ENCODE assay signal across 8 cellular contexts in the genomic region with DNA sequence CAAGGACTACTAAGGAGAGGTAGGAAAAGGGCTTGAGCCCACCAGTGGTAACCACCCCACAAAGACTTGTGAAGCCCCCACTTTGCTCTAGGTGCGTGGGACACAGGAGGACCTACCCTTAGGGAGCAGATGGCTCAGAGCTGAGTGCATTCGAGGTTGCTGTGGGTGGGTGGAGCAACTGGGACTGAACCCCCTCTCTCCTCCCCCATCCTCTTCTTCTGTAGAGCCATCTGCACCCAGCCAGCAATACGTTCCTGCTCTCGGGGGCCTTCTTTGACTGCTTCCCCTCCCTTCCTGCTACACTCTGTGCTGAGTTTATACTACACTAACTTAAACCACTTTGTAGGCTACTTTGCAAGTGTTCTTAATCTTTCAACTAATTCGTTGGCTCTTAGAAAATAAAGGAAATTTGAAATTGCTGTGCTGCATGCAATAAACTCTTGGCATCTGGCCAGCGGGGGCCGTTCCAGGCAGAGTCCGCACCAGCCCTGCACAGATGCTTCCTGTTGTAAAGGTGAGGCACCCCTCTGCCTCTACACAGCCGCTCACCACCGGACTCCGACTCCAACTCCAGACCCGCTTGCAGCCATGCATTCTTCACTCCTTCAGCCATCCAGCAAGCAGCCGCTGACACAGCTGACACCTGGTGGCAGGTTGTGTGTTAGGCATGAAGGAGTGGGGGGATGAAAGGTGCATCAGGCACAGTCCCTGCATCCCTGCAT. TPM values are rescaled to one million over a fixed set of nuclear protein-coding genes. Genes with fewer than 3 reads are reported as not detected.
DNase-seq lines count a peak whose midpoint lies in the region; ATAC-seq, FAIRE-seq and TF ChIP-seq lines count a peak whose summit lies in the region.

No MANE protein-coding gene starts in this region.

- H3K9me2 ChIP-seq in Karpas-422 (replicated peaks; ENCODE audit: insufficient read depth, low read length): no peaks in the 10 kb centered on the region

- no peak overlapping the region for H3K9ac ChIP-seq in Karpas-422 (ENCODE audit: low read length)

- H3K36me3 ChIP-seq in Karpas-422 (ENCODE audit: insufficient read depth, low read length) (no peaks in the 10 kb centered on the region), bronchial epithelial cell (ENCODE audit: control insufficient read depth, insufficient read depth, low read length) (no peaks in the 10 kb centered on the region), stomach (no peaks in the 10 kb centered on the region), aorta (ENCODE audit: control insufficient read depth in 1 of 2, insufficient read depth in 2 of 2, low read length in 1 of 2) (no peaks in the 10 kb centered on the region)

- H3K79me2 ChIP-seq in Karpas-422 (ENCODE audit: low read length): no peaks in the 10 kb centered on the region

- H2AFZ ChIP-seq in Karpas-422 (ENCODE audit: low read length): no peak overlapping the region

- no peak for TF ChIP-seq EP300 in stomach (IDR thresholded peaks at IDR 0.05)

- no peak overlapping the region for H3K4me3 ChIP-seq in Karpas-422 (ENCODE audit: low read length)
- no peak overlapping the region for H3K4me3 ChIP-seq in bronchial epithelial cell (ENCODE audit: low read depth, low read length)
- H3K4me3 ChIP-seq in lower leg skin (ENCODE audit: low read depth, poor library complexity, severe bottlenecking): no peak overlapping the region
- H3K4me3 ChIP-seq in stomach: no peak overlapping the region
- H3K4me3 ChIP-seq in aorta (ENCODE audit: low read length in 2 of 2): no peak overlapping the region

- FAIRE-seq in bronchial epithelial cell (lab: Jason Lieb, UNC): no peak

- ATAC-seq in aorta (ENCODE audit: low FRiP score) (no peak), GM18873 (IDR thresholded peaks at IDR 0.05; ENCODE audit: low FRiP score, unreplicated experiment) (no peak)

- TF ChIP-seq POLR2A in lower leg skin (IDR thresholded peaks at IDR 0.05) (no peak), stomach (IDR thresholded peaks at IDR 0.05) (no peak)

- H3K9me3 ChIP-seq in Karpas-422 (ENCODE audit: low read length) (no peaks in the 10 kb centered on the region), stomach (no peaks in the 10 kb centered on the region), aorta (ENCODE audit: control insufficient read depth, low read length) (no peaks in the 10 kb centered on the region)

- H3K27me3 ChIP-seq in Karpas-422 (ENCODE audit: low read length) (no peaks in the 10 kb centered on the region), bronchial epithelial cell (ENCODE audit: control insufficient read depth, insufficient read depth, low read length) (peaks cover 20% of the 10 kb centered on the region), stomach (peaks cover 0 to 56% (median 20%) of the 10 kb centered on the region in 3 donors), aorta (ENCODE audit: control insufficient read depth in 1 of 2, insufficient read depth in 2 of 2, low read length in 1 of 2) (no peaks in the 10 kb centered on the region)

- no peaks in the 10 kb centered on the region; the same call in 1 of the 2 replicates for H4K20me1 ChIP-seq in Karpas-422 (ENCODE audit: insufficient read depth, low read depth, low read length)

- 22 to 25% methylated on average over 13 of the region's 13 CpGs for WGBS in lower leg skin, 2 donors
- WGBS in stomach, 5 donors: 17 to 25% (median 22%) methylated on average over 13 of the region's 13 CpGs
- 33 to 34% methylated on average over 13 of the region's 13 CpGs for WGBS in aorta, 2 donors

- TF ChIP-seq CTCF in bronchial epithelial cell (IDR thresholded peaks at IDR 0.05; ENCODE audit: insufficient read depth, low read length, severe bottlenecking): peak; percentile 75
- TF ChIP-seq CTCF in lower leg skin (IDR thresholded peaks at IDR 0.05): no peak
- peak in 3 of 7 experiments; percentile 22 to 52 (median 39) for TF ChIP-seq CTCF in stomach (IDR thresholded peaks at IDR 0.05)

- H3K4me2 ChIP-seq in Karpas-422 (ENCODE audit: low read depth, low read length, poor library complexity, severe bottlenecking): no peak overlapping the region

- DNase-seq in DMS153 treated with DMSO at 0.1 percent for 48 hours (lab: John Stamatoyannopoulos, UW; ENCODE audit: unreplicated experiment) (peak; percentile 35), Karpas-422 (peak; percentile 77), T follicular helper cell (ENCODE audit: low read depth) (peak; percentile 21), bronchial epithelial cell (ENCODE audit: low read depth) (peak; percentile 39), lower leg skin (ENCODE audit: low spot score in 2 of 2) (peak; percentile 23 to 91), stomach (peak; percentile 48), aorta (no peak)

- H3K4me1 ChIP-seq in Karpas-422 (ENCODE audit: low read length): peaks cover 5% of the 10 kb centered on the region
- peaks cover 0 to 22% (median 14%) of the 10 kb centered on the region in 4 donors for H3K4me1 ChIP-seq in stomach
- no peaks in the 10 kb centered on the region for H3K4me1 ChIP-seq in aorta (ENCODE audit: control insufficient read depth in 1 of 2, insufficient read depth in 2 of 2, low read length in 2 of 2)

- no peak overlapping the region for H3K27ac ChIP-seq in Karpas-422 (ENCODE audit: low read length)
- H3K27ac ChIP-seq in stomach: no peak overlapping the region
- H3K27ac ChIP-seq in aorta (ENCODE audit: low read depth in 1 of 2, low read length in 2 of 2): no peak overlapping the region

- intact Hi-C loops in lower leg skin (cut with DNase I; ENCODE audit: low total_unique reads) (loop anchor here (5.0 kb wide), 1 partner anchor 195 kb away; no protein-coding TSS in a partner anchor), stomach (cut with DNase I; ENCODE audit: low total_unique reads) (loop anchor here (10.0 kb wide), 1 partner anchor 197 kb away; no protein-coding TSS in a partner anchor), aorta (cut with DNase I) (no loop called here)

RNA-seq across cellular contexts. Expression of gene GLIS1, which starts 57.2 kb away (rescaled TPM):
- not detected in 2 replicates for total RNA-seq in Karpas-422 (2014; rRNA removed; shearing (Covaris generic); ENCODE audit: low replicate concordance)
- total RNA-seq in bronchial epithelial cell (under 0.01 TPM in 1 of 2 replicates, not detected in the other), lower leg skin (1 to 10 TPM in 3 of 4 donors, under 1 TPM in 1; 0.63 to 2.4 (median 1.0) TPM), stomach (1 to 10 TPM in 1 of 5 donors, under 1 TPM in 3, not detected in 1; 0.29 to 4.8 (median 0.50) TPM), aorta (under 1 TPM; 0.19 to 0.81 TPM)
- polyA plus RNA-seq in stomach (1 to 10 TPM in 2 of 3 donors, under 1 TPM in 1; 0.20 to 1.7 (median 1.1) TPM), aorta (1 to 10 TPM in 1 of 2 donors, under 1 TPM in 1; 0.50 to 1.8 TPM)

Comparison
In these comparisons a context has a peak if more than half of its experiments do, and no peak if none do; other contexts are left out.
1. DNase-seq: peak in DMS153 treated with DMSO at 0.1 percent for 48 hours (single experiment), Karpas-422 (single experiment), T follicular helper cell (single experiment), bronchial epithelial cell (single experiment), lower leg skin (2 of 2) and stomach (single experiment); none in aorta (0 of 2).
2. intact Hi-C loops: an anchor here in lower leg skin (5.0 kb wide) and stomach (10.0 kb wide); none called in aorta.